Comparison of ENCODE assay signal across 9 cellular contexts in the genomic region with DNA sequence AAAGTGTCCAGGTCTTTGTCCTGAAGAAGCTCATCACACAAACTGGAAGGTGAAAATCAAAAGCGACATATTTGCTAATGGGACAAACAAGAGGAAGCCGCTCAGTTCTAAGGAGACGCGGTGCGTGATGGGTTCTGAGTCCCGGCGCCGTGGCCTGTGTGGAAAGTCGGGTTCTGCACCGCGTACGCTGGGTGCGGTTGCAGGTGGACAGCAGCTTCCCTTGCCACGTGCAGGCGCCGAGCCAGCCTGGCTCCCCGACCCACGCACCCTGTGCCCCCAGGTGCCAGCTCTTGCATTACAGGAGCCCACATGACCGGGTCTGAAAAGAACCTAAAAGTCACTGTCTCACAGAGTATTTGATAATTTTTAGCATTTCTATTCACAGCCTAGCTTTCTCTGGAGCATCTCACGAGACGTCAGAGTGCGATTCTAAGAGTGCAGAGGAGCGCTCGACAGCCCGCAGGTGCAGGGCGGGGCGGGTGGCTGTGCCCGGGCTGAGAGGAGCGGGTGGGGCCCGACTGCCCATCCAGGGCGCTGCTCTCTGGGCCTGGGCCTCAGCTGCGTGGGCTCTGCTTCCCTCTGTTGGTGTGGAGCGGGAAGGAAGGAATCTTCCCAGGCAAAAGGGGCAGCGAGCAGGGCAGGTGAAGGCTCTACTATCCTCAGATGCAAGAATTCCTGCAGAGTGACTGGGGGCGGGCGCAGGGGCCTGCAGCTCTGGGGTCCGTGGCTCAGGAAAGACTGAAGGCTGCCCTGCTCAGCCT. TPM values are rescaled to one million over a fixed set of nuclear protein-coding genes. Genes with fewer than 3 reads are reported as not detected.
A peak's percentile ranks its signal among the peaks of the same experiment; 100 is the strongest.
DNase-seq lines count a peak whose midpoint lies in the region; ATAC-seq and TF ChIP-seq lines count a peak whose summit lies in the region.
"Had no signal": no experiment of that assay in that cellular context is flagged by ENCODE, and none has a peak within 500 bp of the region (broad histone marks: within the 10 kb centered on the region; RNA-seq: fewer than 3 reads in every experiment).

No MANE protein-coding gene starts in this region.

- no peak overlapping the region for H3K27ac ChIP-seq in brain microvascular endothelial cell

- H3K4me1 ChIP-seq in Caco-2, result no peaks in the 10 kb centered on the region

- no peaks in the 10 kb centered on the region for H3K36me3 Mint-ChIP-seq in Caco-2 (ENCODE audit: insufficient read depth, unreplicated experiment)
- H3K36me3 Mint-ChIP-seq in activated T-helper 17 cell treated with anti-CD3 and anti-CD28 coated beads, Interleukin-2, amount 50 U/mL, for 72 hours (ENCODE audit: low read depth), result no peaks in the 10 kb centered on the region
- H3K36me3 Mint-ChIP-seq: memory B cell had no signal

- peaks cover 20% of the 10 kb centered on the region for H3K27me3 Mint-ChIP-seq in Caco-2 (ENCODE audit: insufficient read depth, unreplicated experiment)
- H3K27me3 Mint-ChIP-seq in activated T-helper 17 cell treated with anti-CD3 and anti-CD28 coated beads, Interleukin-2, amount 50 U/mL, for 72 hours, result peaks cover 6% of the 10 kb centered on the region
- H3K27me3 Mint-ChIP-seq: memory B cell had no signal

- CTCF ChIA-PET in Caco-2 (lab: Charles Lee), result no interaction called here

- H3K36me3 ChIP-seq in Caco-2 (ENCODE audit: control insufficient read depth, insufficient read depth, low read length) (no peaks in the 10 kb centered on the region), brain microvascular endothelial cell (replicated peaks) (no peaks in the 10 kb centered on the region)

- TF ChIP-seq CTCF in Caco-2 (IDR thresholded peaks at IDR 0.05; ENCODE audit: insufficient read depth in 1 of 2, low read depth in 1 of 2, low read length in 1 of 2, severe bottlenecking in 1 of 2, unreplicated experiment in 1 of 2) (peak; percentile 34 to 62), brain microvascular endothelial cell (IDR thresholded peaks at IDR 0.05; ENCODE audit: low read depth, low read length, missing control alignments) (peak; percentile 73)

- no peak overlapping the region for H3K4me3 Mint-ChIP-seq in Caco-2 (ENCODE audit: unreplicated experiment)
- H3K4me3 Mint-ChIP-seq in activated T-helper 17 cell treated with anti-CD3 and anti-CD28 coated beads, Interleukin-2, amount 50 U/mL, for 72 hours, result no peak overlapping the region
- H3K4me3 Mint-ChIP-seq: memory B cell had no signal

- H3K9me3 ChIP-seq in Caco-2, result no peaks in the 10 kb centered on the region

- BruUV-seq in Caco-2 (replicated peaks; lab: Mats Ljungman, UMichigan), result no TSS peak

- H3K4me1 Mint-ChIP-seq in Caco-2 (ENCODE audit: low read depth, unreplicated experiment), result no peaks in the 10 kb centered on the region
- no peaks in the 10 kb centered on the region for H3K4me1 Mint-ChIP-seq in activated T-helper 17 cell treated with anti-CD3 and anti-CD28 coated beads, Interleukin-2, amount 50 U/mL, for 72 hours
- H3K4me1 Mint-ChIP-seq: memory B cell had no signal

- DNase-seq in Caco-2 (peak in 1 of 2 experiments; percentile 26), NCI-H146 (lab: John Stamatoyannopoulos, UW) (peak; percentile 78), brain microvascular endothelial cell (no peak), medulla oblongata (ENCODE audit: extremely low spot score) (peak; percentile 46), GF-D8 (lab: John Stamatoyannopoulos, UW) (no peak), T1000 (lab: John Stamatoyannopoulos, UW) (no peak)

- POLR2A ChIA-PET in Caco-2 (lab: Charles Lee), result no interaction called here

- no peak overlapping the region for H3K4me3 ChIP-seq in Caco-2 (ENCODE audit: low read depth, low read length)
- no peak overlapping the region for H3K4me3 ChIP-seq in brain microvascular endothelial cell (ENCODE audit: low read depth, low read length)

- H3K9me3 Mint-ChIP-seq in Caco-2 (ENCODE audit: unreplicated experiment), result no peaks in the 10 kb centered on the region
- H3K9me3 Mint-ChIP-seq in activated T-helper 17 cell treated with anti-CD3 and anti-CD28 coated beads, Interleukin-2, amount 50 U/mL, for 72 hours, result no peaks in the 10 kb centered on the region

- ATAC-seq in activated T-helper 17 cell treated with anti-CD3 and anti-CD28 coated beads, Interleukin-2, amount 50 U/mL, for 72 hours (replicated peaks), result no peak
- no peak for ATAC-seq in HG03196 (IDR thresholded peaks at IDR 0.05; ENCODE audit: unreplicated experiment)

- in situ Hi-C loops in brain microvascular endothelial cell (cut with HindIII; ENCODE audit: low pct_ligation_motif_present, low sequenced_read_pairs), result no loop called here

- H3K27me3 ChIP-seq in Caco-2 (replicated peaks; ENCODE audit: control insufficient read depth, insufficient read depth, low read length) (no peaks in the 10 kb centered on the region), brain microvascular endothelial cell (replicated peaks) (no peaks in the 10 kb centered on the region)

- H3K27ac Mint-ChIP-seq in Caco-2 (ENCODE audit: unreplicated experiment), result no peak overlapping the region
- H3K27ac Mint-ChIP-seq in activated T-helper 17 cell treated with anti-CD3 and anti-CD28 coated beads, Interleukin-2, amount 50 U/mL, for 72 hours, result no peak overlapping the region
- H3K27ac Mint-ChIP-seq: memory B cell had no signal

- intact Hi-C loops in Caco-2 (cut with micrococcal nuclease; ENCODE audit: unreplicated experiment), result loop anchor here (2.0 kb wide), 1 partner anchor 405 kb away; no protein-coding TSS in a partner anchor

RNA-seq across cellular contexts. Expression of a gene that starts 39.4 kb away (rescaled TPM):
- not detected in 2 replicates for total RNA-seq in Caco-2 (2022)
- not detected for total RNA-seq in activated T-helper 17 cell treated with anti-CD3 and anti-CD28 coated beads, Interleukin-2, amount 50 U/mL, for 72 hours

Comparison
In these comparisons a context has a peak if more than half of its experiments do, and no peak if none do; other contexts are left out.
1. DNase-seq: peak in NCI-H146 (single experiment) and medulla oblongata (single experiment); none in brain microvascular endothelial cell (single experiment), GF-D8 (single experiment) and T1000 (single experiment).